ENCODE assay signal across 8 cellular contexts in the genomic region with DNA sequence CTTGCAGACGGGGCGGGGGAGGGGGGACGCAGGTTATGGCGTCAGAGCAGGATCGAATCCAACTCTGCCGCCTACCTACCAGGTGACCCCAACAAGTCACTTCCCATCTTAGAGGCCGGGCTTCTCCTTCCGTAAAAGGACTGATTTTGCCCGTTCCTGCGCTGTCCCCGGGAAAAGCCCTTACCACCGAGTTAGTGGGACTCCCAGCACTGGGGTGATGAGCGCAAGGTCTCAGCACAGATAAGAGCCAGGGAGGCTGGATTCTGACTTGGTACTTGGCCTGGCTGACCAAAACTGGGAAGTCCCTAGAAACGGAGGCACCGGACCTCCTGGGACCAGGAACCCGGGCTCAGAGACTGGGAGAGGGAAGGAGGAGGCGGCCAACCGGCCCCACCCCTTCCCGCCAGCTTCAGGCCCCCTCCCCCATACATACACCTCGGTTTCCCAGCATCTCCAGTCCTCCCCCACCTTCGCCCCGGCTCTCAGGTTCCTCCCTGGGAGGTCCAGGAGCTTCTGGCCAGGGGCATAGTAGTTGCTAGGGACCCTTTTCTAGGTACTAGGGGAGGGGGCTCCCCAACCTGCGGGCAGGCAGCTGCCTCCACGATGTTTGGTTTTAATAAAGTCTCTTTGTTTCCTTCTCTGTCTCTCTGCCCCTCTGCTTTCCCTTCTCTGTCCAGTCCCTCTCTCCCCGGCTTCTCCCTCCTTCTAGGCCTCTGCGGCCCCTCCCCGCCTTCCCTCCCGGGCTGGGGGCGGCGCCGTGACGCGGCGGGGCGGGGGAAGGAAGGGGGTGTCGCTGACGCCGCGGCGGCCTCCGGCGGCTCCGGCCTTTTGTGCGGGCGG. TPM values are rescaled to one million over a fixed set of nuclear protein-coding genes. Genes with fewer than 3 reads are reported as not detected.
A peak's percentile ranks its signal among the peaks of the same experiment; 100 is the strongest.
DNase-seq lines count a peak whose midpoint lies in the region; ATAC-seq and TF ChIP-seq lines count a peak whose summit lies in the region.

Gene GRAMD1A, plus strand, starts transcription at position 826 of the 840 bp plus-strand sequence. CDS start 156 bp downstream, outside the sequence.

- ATAC-seq in GM19351 (IDR thresholded peaks at IDR 0.05; ENCODE audit: unreplicated experiment): peak; percentile 56
- peak; percentile 74 for ATAC-seq in naive thymus-derived CD4-positive, alpha-beta T cell

- no peaks in the 10 kb centered on the region for H3K9me2 ChIP-seq in PC-9 (ENCODE audit: insufficient read depth)

- H3K27me3 ChIP-seq in BLaER1 (no peaks in the 10 kb centered on the region), HUES6 (ENCODE audit: control insufficient read depth, insufficient read depth, low read length) (no peaks in the 10 kb centered on the region), PC-9 (ENCODE audit: insufficient read depth, low read depth) (no peaks in the 10 kb centered on the region)
- no peaks in the 10 kb centered on the region for H3K27me3 ChIP-seq in naive thymus-derived CD4-positive, alpha-beta T cell (ENCODE audit: control insufficient read depth in 2 of 2, insufficient read depth in 2 of 2, low read length in 2 of 2)

- H3K4me1 Mint-ChIP-seq in activated T-helper 1 cell treated with anti-CD3 and anti-CD28 coated beads, Interleukin-12 subunit alpha, Interleukin-12 subunit beta, Interleukin-2, Interleukin-4 antibody, amounts not matched to agents 30 ng/mL and 10 ng/mL and 1 ng/mL, durations not matched to agents 14 hours and 24 hours and 36 hours (ENCODE audit: low read depth): peaks cover 59% of the 10 kb centered on the region
- peaks cover 58 to 81% (median 73%) of the 10 kb centered on the region in 7 donors for H3K4me1 Mint-ChIP-seq in naive thymus-derived CD4-positive, alpha-beta T cell

- H3K79me2 ChIP-seq in PC-9 (ENCODE audit: low read depth): peaks cover 20% of the 10 kb centered on the region

- intact Hi-C loops in PC-9 (cut with micrococcal nuclease; ENCODE audit: unreplicated experiment): no loop called here
- intact Hi-C loops in activated T-helper 1 cell treated with anti-CD3 and anti-CD28 coated beads, Interleukin-12 subunit alpha, Interleukin-12 subunit beta, Interleukin-2, Interleukin-4 antibody, amounts not matched to agents 30 ng/mL and 10 ng/mL and 1 ng/mL, durations not matched to agents 14 hours and 24 hours and 36 hours (cut with micrococcal nuclease): loop anchor here (1.0 to 5.0 kb wide), 5 partner anchors 9 to 267 kb away; partner anchors contain the start of genes ZNF181, ZNF599 and ZNF792
- intact Hi-C loops in naive thymus-derived CD4-positive, alpha-beta T cell (cut with micrococcal nuclease): loop anchor here (1.0 to 10.0 kb wide), 4 partner anchors 14 to 265 kb away; partner anchors contain the start of genes HPN (in 1 of the 2) and ZNF181 (in 1 of the 2)

- H3K4me2 ChIP-seq in BLaER1 (peak within 1 kb of the TSS; percentile 99), PC-9 (peak within 1 kb of the TSS; percentile 95)

- H3K36me3 ChIP-seq in BLaER1 (peaks cover 34% of the 10 kb centered on the region), HUES6 (ENCODE audit: control insufficient read depth, insufficient read depth, low read length) (peaks cover 17% of the 10 kb centered on the region), PC-9 (ENCODE audit: low read depth) (no peaks in the 10 kb centered on the region)
- peaks cover 0 to 18% (median 0%) of the 10 kb centered on the region in 3 experiments for H3K36me3 ChIP-seq in naive thymus-derived CD4-positive, alpha-beta T cell (ENCODE audit: control insufficient read depth in 2 of 3, insufficient read depth in 3 of 3, low read length in 3 of 3)

- no peaks in the 10 kb centered on the region for H3K9me3 Mint-ChIP-seq in activated T-helper 1 cell treated with anti-CD3 and anti-CD28 coated beads, Interleukin-12 subunit alpha, Interleukin-12 subunit beta, Interleukin-2, Interleukin-4 antibody, amounts not matched to agents 30 ng/mL and 10 ng/mL and 1 ng/mL, durations not matched to agents 14 hours and 24 hours and 36 hours
- peaks cover 0 to 4% (median 0%) of the 10 kb centered on the region in 11 donors for H3K9me3 Mint-ChIP-seq in naive thymus-derived CD4-positive, alpha-beta T cell

- peak within 1 kb of the TSS; percentile 98 for H3K4me3 Mint-ChIP-seq in activated T-helper 1 cell treated with anti-CD3 and anti-CD28 coated beads, Interleukin-12 subunit alpha, Interleukin-12 subunit beta, Interleukin-2, Interleukin-4 antibody, amounts not matched to agents 30 ng/mL and 10 ng/mL and 1 ng/mL, durations not matched to agents 14 hours and 24 hours and 36 hours
- H3K4me3 Mint-ChIP-seq in naive thymus-derived CD4-positive, alpha-beta T cell: peak within 1 kb of the TSS; percentile 94 to 100 (median 98)

- H3K9ac ChIP-seq in BLaER1 (peak within 1 kb of the TSS; percentile 95), HUES6 (ENCODE audit: low read length) (peak within 1 kb of the TSS; percentile 87)

- POLR2A ChIA-PET in PC-9 (lab: Charles Lee; ENCODE audit: unreplicated experiment): no interaction called here
- POLR2A ChIA-PET in naive thymus-derived CD4-positive, alpha-beta T cell (lab: Charles Lee): interaction anchor here (0.6 to 10.7 kb wide), 12 partner anchors 10 to 730 kb away, joined by 3 to 237 read pairs (median 6); partner anchors contain the start of gene ZNF792

- peak within 1 kb of the TSS; percentile 78 for H2AFZ ChIP-seq in PC-9

- no peaks in the 10 kb centered on the region for H3K27me3 Mint-ChIP-seq in activated T-helper 1 cell treated with anti-CD3 and anti-CD28 coated beads, Interleukin-12 subunit alpha, Interleukin-12 subunit beta, Interleukin-2, Interleukin-4 antibody, amounts not matched to agents 30 ng/mL and 10 ng/mL and 1 ng/mL, durations not matched to agents 14 hours and 24 hours and 36 hours (ENCODE audit: insufficient read depth)
- no peaks in the 10 kb centered on the region for H3K27me3 Mint-ChIP-seq in naive thymus-derived CD4-positive, alpha-beta T cell

- CTCF ChIA-PET in PC-9 (lab: Charles Lee): interaction anchor here (0.7 kb wide), 1 partner anchor 109 kb away, joined by 5 read pairs; no protein-coding TSS in a partner anchor
- CTCF ChIA-PET in naive thymus-derived CD4-positive, alpha-beta T cell (lab: Charles Lee): interaction anchor here (1.0 to 3.6 kb wide), 2 partner anchors 12 to 27 kb away, joined by 3 to 39 read pairs; no protein-coding TSS in a partner anchor

- DNase-seq in PC-9: peak; percentile 61 to 92
- peak; percentile 71 for DNase-seq in activated T-helper 1 cell treated with anti-CD3 and anti-CD28 coated beads, Interleukin-12 subunit alpha, Interleukin-12 subunit beta, Interleukin-2, Interleukin-4 antibody, amounts not matched to agents 30 ng/mL and 10 ng/mL and 1 ng/mL, durations not matched to agents 14 hours and 24 hours and 36 hours (ENCODE audit: low spot score)
- DNase-seq in fibroblast of gingiva (ENCODE audit: low read depth): peak; percentile 88
- DNase-seq in naive thymus-derived CD4-positive, alpha-beta T cell: peak; percentile 48 to 86 (median 63)
- peak; percentile 35 to 64 (median 60) for DNase-seq in stimulated activated naive CD4-positive, alpha-beta T cell (lab: John Stamatoyannopoulos, UW)

- peak within 1 kb of the TSS; percentile 96 for H3K27ac Mint-ChIP-seq in activated T-helper 1 cell treated with anti-CD3 and anti-CD28 coated beads, Interleukin-12 subunit alpha, Interleukin-12 subunit beta, Interleukin-2, Interleukin-4 antibody, amounts not matched to agents 30 ng/mL and 10 ng/mL and 1 ng/mL, durations not matched to agents 14 hours and 24 hours and 36 hours
- peak within 1 kb of the TSS; percentile 95 to 100 (median 98) for H3K27ac Mint-ChIP-seq in naive thymus-derived CD4-positive, alpha-beta T cell

- peaks cover 16% of the 10 kb centered on the region for H3K36me3 Mint-ChIP-seq in activated T-helper 1 cell treated with anti-CD3 and anti-CD28 coated beads, Interleukin-12 subunit alpha, Interleukin-12 subunit beta, Interleukin-2, Interleukin-4 antibody, amounts not matched to agents 30 ng/mL and 10 ng/mL and 1 ng/mL, durations not matched to agents 14 hours and 24 hours and 36 hours (ENCODE audit: low read depth)
- H3K36me3 Mint-ChIP-seq in naive thymus-derived CD4-positive, alpha-beta T cell: peaks cover 6 to 24% (median 11%) of the 10 kb centered on the region in 5 donors

- H3F3A ChIP-seq in PC-9 (ENCODE audit: insufficient read depth, low read depth): peaks cover 29% of the 10 kb centered on the region

- peak within 1 kb of the TSS; percentile 93 for H3K4me3 ChIP-seq in BLaER1
- peak within 1 kb of the TSS; percentile 96 for H3K4me3 ChIP-seq in HUES6 (ENCODE audit: low read depth, low read length)
- peak within 1 kb of the TSS; percentile 75 for H3K4me3 ChIP-seq in PC-9
- H3K4me3 ChIP-seq in naive thymus-derived CD4-positive, alpha-beta T cell (ENCODE audit: low read length): peak within 1 kb of the TSS; percentile 72

- H4K20me1 ChIP-seq in BLaER1: peaks cover 41% of the 10 kb centered on the region
- H4K20me1 ChIP-seq in PC-9 (ENCODE audit: insufficient read depth): no peaks in the 10 kb centered on the region

- peak within 1 kb of the TSS; percentile 97 for H3K27ac ChIP-seq in BLaER1
- H3K27ac ChIP-seq in HUES6 (ENCODE audit: low read depth, low read length): peak within 1 kb of the TSS; percentile 83
- peak within 1 kb of the TSS; percentile 65 for H3K27ac ChIP-seq in PC-9
- H3K27ac ChIP-seq in naive thymus-derived CD4-positive, alpha-beta T cell (ENCODE audit: low read depth, low read length): peak within 1 kb of the TSS; percentile 97

- BruUV-seq in PC-9 (replicated peaks; lab: Mats Ljungman, UMichigan): TSS peak; percentile 86

- H3K4me1 ChIP-seq in BLaER1: peaks cover 77% of the 10 kb centered on the region
- H3K4me1 ChIP-seq in HUES6 (ENCODE audit: control insufficient read depth, insufficient read depth, low read length): peaks cover 27% of the 10 kb centered on the region
- peaks cover 32% of the 10 kb centered on the region for H3K4me1 ChIP-seq in PC-9 (replicated peaks; ENCODE audit: insufficient read depth)
- H3K4me1 ChIP-seq in naive thymus-derived CD4-positive, alpha-beta T cell (ENCODE audit: control insufficient read depth in 2 of 2, insufficient read depth in 2 of 2, low read length in 2 of 2): peaks cover 66 to 72% of the 10 kb centered on the region in 2 donors

- no peak for TF ChIP-seq CTCF in PC-9 (conservative IDR thresholded peaks at IDR 0.05)

- H3K9me3 ChIP-seq in BLaER1 (peaks cover 14% of the 10 kb centered on the region), HUES6 (ENCODE audit: control insufficient read depth, insufficient read depth, low read depth, low read length) (0 out of 2 replicates have a peak, but pooled peaks cover 5% of the 10 kb centered on the region), PC-9 (ENCODE audit: insufficient read depth, low read depth) (no peaks in the 10 kb centered on the region)
- H3K9me3 ChIP-seq in naive thymus-derived CD4-positive, alpha-beta T cell (ENCODE audit: control insufficient read depth in 2 of 3, low read length in 3 of 3): no peaks in the 10 kb centered on the region

RNA-seq across cellular contexts. Expression of gene GRAMD1A, which starts in this region (rescaled TPM):
- total RNA-seq in PC-9 (2021): 62.7 and 105 TPM in 2 replicates
- 176 and 189 TPM in 2 replicates for total RNA-seq in activated T-helper 1 cell treated with anti-CD3 and anti-CD28 coated beads, Interleukin-12 subunit alpha, Interleukin-12 subunit beta, Interleukin-2, Interleukin-4 antibody, amounts not matched to agents 30 ng/mL and 10 ng/mL and 1 ng/mL, durations not matched to agents 14 hours and 24 hours and 36 hours
- total RNA-seq in naive thymus-derived CD4-positive, alpha-beta T cell: 100 to 1,000 TPM in 4 of 5 experiments, 10 to 100 TPM in 1; 90.1 to 286 (median 253) TPM
- 10 to 100 TPM; 33.6 to 74.9 TPM for polyA plus RNA-seq in naive thymus-derived CD4-positive, alpha-beta T cell

Comparison
In these comparisons a context has a peak if more than half of its experiments do, and no peak if none do; other contexts are left out.
1. Peak in every context shown above with its lines: DNase-seq, ATAC-seq, H3K4me3 ChIP-seq and H3K27ac ChIP-seq.